12 cellular contexts compared by ENCODE assay signal in genomic region chr15:100713163-100713867, GRCh38.
DNase-seq lines count a peak whose midpoint lies in the region; ATAC-seq and TF ChIP-seq lines count a peak whose summit lies in the region.
"Had no signal": no experiment of that assay in that cellular context is flagged by ENCODE, and none has a peak within 500 bp of the region (broad histone marks: within the 10 kb centered on the region; RNA-seq: fewer than 3 reads in every experiment).

No MANE protein-coding gene starts in this region.

- H3K4me1 Mint-ChIP-seq in endodermal cell: peaks cover 22% of the 10 kb centered on the region
- peaks cover 8% of the 10 kb centered on the region for H3K4me1 Mint-ChIP-seq in mesothelial cell of epicardium
- no peaks in the 10 kb centered on the region for H3K4me1 Mint-ChIP-seq in activated naive CD8-positive, alpha-beta T cell treated with anti-CD3 and anti-CD28 coated beads for 36 hours
- H3K4me1 Mint-ChIP-seq in activated CD8-positive, alpha-beta T cell treated with anti-CD3 and anti-CD28 coated beads, Interleukin-2, amount 10 ng/mL, durations not matched to agents 7 days and 5 days (ENCODE audit: low read depth): no peaks in the 10 kb centered on the region

- no peak overlapping the region for H3K27ac ChIP-seq in endodermal cell (ENCODE audit: low read depth, low read length)
- H3K27ac ChIP-seq: colonic mucosa had no signal

- no peak for ATAC-seq in activated CD8-positive, alpha-beta T cell treated with anti-CD3 and anti-CD28 coated beads, Interleukin-2, amount 10 ng/mL, durations not matched to agents 7 days and 5 days
- ATAC-seq in GM18867 (IDR thresholded peaks at IDR 0.05; ENCODE audit: unreplicated experiment): no peak
- ATAC-seq: CD8-positive, alpha-beta T cell; left colon had no signal

- POLR2A ChIA-PET in activated CD8-positive, alpha-beta T cell treated with anti-CD3 and anti-CD28 coated beads, Interleukin-2, amount 10 ng/mL, durations not matched to agents 7 days and 5 days (lab: Charles Lee): no interaction called here

- DNase-seq in AG08396 (ENCODE audit: low spot score): peak; percentile 33
- peak; percentile 98 for DNase-seq in LoVo (ENCODE audit: low spot score)
- DNase-seq in endodermal cell: peak; percentile 74
- peak in 1 of 2 experiments; percentile 38 for DNase-seq in mesothelial cell of epicardium (ENCODE audit: low spot score in 2 of 2, unreplicated experiment in 2 of 2)
- no peak for DNase-seq in activated naive CD8-positive, alpha-beta T cell treated with anti-CD3 and anti-CD28 coated beads for 36 hours
- DNase-seq in OCI-M1 (lab: John Stamatoyannopoulos, UW): no peak
- no peak for DNase-seq in activated CD8-positive, alpha-beta T cell treated with anti-CD3 and anti-CD28 coated beads, Interleukin-2, amount 10 ng/mL, durations not matched to agents 7 days and 5 days
- DNase-seq: CD8-positive, alpha-beta T cell; colonic mucosa; NCI-H774 had no signal

- WGBS in endodermal cell (ENCODE audit: insufficient coverage in 1 of 2, insufficient read length in 1 of 2), 2 experiments: 91 to 93% methylated on average over 22 of the region's 22 CpGs

- H3K4me1 ChIP-seq in endodermal cell (ENCODE audit: control insufficient read depth, insufficient read depth, low read length): peaks cover 3% of the 10 kb centered on the region
- H3K4me1 ChIP-seq: colonic mucosa had no signal

- peak overlapping the region; percentile 60 for H3K27ac Mint-ChIP-seq in endodermal cell
- peak overlapping the region; percentile 84 for H3K27ac Mint-ChIP-seq in mesothelial cell of epicardium
- no peak overlapping the region for H3K27ac Mint-ChIP-seq in activated naive CD8-positive, alpha-beta T cell treated with anti-CD3 and anti-CD28 coated beads for 36 hours
- no peak overlapping the region for H3K27ac Mint-ChIP-seq in activated CD8-positive, alpha-beta T cell treated with anti-CD3 and anti-CD28 coated beads, Interleukin-2, amount 10 ng/mL, durations not matched to agents 7 days and 5 days
- H3K27ac Mint-ChIP-seq: CD8-positive, alpha-beta T cell had no signal

- no peak overlapping the region for H3K4me3 Mint-ChIP-seq in endodermal cell
- no peak overlapping the region for H3K4me3 Mint-ChIP-seq in mesothelial cell of epicardium
- H3K4me3 Mint-ChIP-seq in activated naive CD8-positive, alpha-beta T cell treated with anti-CD3 and anti-CD28 coated beads for 36 hours: no peak overlapping the region
- H3K4me3 Mint-ChIP-seq in activated CD8-positive, alpha-beta T cell treated with anti-CD3 and anti-CD28 coated beads, Interleukin-2, amount 10 ng/mL, durations not matched to agents 7 days and 5 days: no peak overlapping the region
- H3K4me3 Mint-ChIP-seq: CD8-positive, alpha-beta T cell had no signal

- no peak for TF ChIP-seq CTCF in endodermal cell (conservative IDR thresholded peaks at IDR 0.05)
- no peak for TF ChIP-seq CTCF in mesothelial cell of epicardium (IDR thresholded peaks at IDR 0.05; ENCODE audit: unreplicated experiment)

- H3K27me3 Mint-ChIP-seq in endodermal cell (ENCODE audit: insufficient read depth): peaks cover 15% of the 10 kb centered on the region
- H3K27me3 Mint-ChIP-seq in mesothelial cell of epicardium (ENCODE audit: low read depth): peaks cover 7% of the 10 kb centered on the region
- H3K27me3 Mint-ChIP-seq in activated naive CD8-positive, alpha-beta T cell treated with anti-CD3 and anti-CD28 coated beads for 36 hours: peaks cover 4% of the 10 kb centered on the region
- H3K27me3 Mint-ChIP-seq in activated CD8-positive, alpha-beta T cell treated with anti-CD3 and anti-CD28 coated beads, Interleukin-2, amount 10 ng/mL, durations not matched to agents 7 days and 5 days (ENCODE audit: low read depth): no peaks in the 10 kb centered on the region

- H3K36me3 Mint-ChIP-seq in endodermal cell (ENCODE audit: low read depth) (no peaks in the 10 kb centered on the region), mesothelial cell of epicardium (peaks cover 2% of the 10 kb centered on the region)
- H3K36me3 Mint-ChIP-seq in activated naive CD8-positive, alpha-beta T cell treated with anti-CD3 and anti-CD28 coated beads for 36 hours: no peaks in the 10 kb centered on the region
- H3K36me3 Mint-ChIP-seq in activated CD8-positive, alpha-beta T cell treated with anti-CD3 and anti-CD28 coated beads, Interleukin-2, amount 10 ng/mL, durations not matched to agents 7 days and 5 days (ENCODE audit: low read depth): no peaks in the 10 kb centered on the region
- H3K36me3 Mint-ChIP-seq: CD8-positive, alpha-beta T cell had no signal

- H3K27me3 ChIP-seq in endodermal cell (ENCODE audit: control insufficient read depth, insufficient read depth, low read length, poor library complexity, severe bottlenecking): peaks cover 4% of the 10 kb centered on the region
- H3K27me3 ChIP-seq: colonic mucosa had no signal

- H3K9me3 ChIP-seq in endodermal cell (ENCODE audit: control insufficient read depth, low read length): no peaks in the 10 kb centered on the region
- H3K9me3 ChIP-seq: colonic mucosa had no signal

- no peak overlapping the region for H3K4me3 ChIP-seq in endodermal cell (ENCODE audit: low read length)
- H3K4me3 ChIP-seq: colonic mucosa had no signal

- CTCF ChIA-PET in activated CD8-positive, alpha-beta T cell treated with anti-CD3 and anti-CD28 coated beads, Interleukin-2, amount 10 ng/mL, durations not matched to agents 7 days and 5 days (lab: Charles Lee): no interaction called here

- no peaks in the 10 kb centered on the region for H3K36me3 ChIP-seq in endodermal cell (ENCODE audit: control insufficient read depth, insufficient read depth, low read length)
- H3K36me3 ChIP-seq: colonic mucosa had no signal

- H3K9ac ChIP-seq in endodermal cell (ENCODE audit: extremely low read depth, low read length, poor library complexity, severe bottlenecking): no peak overlapping the region

- peaks cover 6% of the 10 kb centered on the region for H3K9me3 Mint-ChIP-seq in endodermal cell
- H3K9me3 Mint-ChIP-seq in mesothelial cell of epicardium: peaks cover 22% of the 10 kb centered on the region
- peaks cover 2% of the 10 kb centered on the region for H3K9me3 Mint-ChIP-seq in activated naive CD8-positive, alpha-beta T cell treated with anti-CD3 and anti-CD28 coated beads for 36 hours
- no peaks in the 10 kb centered on the region for H3K9me3 Mint-ChIP-seq in activated CD8-positive, alpha-beta T cell treated with anti-CD3 and anti-CD28 coated beads, Interleukin-2, amount 10 ng/mL, durations not matched to agents 7 days and 5 days (ENCODE audit: insufficient read depth)

Comparison
In these comparisons a context has a peak if more than half of its experiments do, and no peak if none do; other contexts are left out.
1. DNase-seq: peak in AG08396 (single experiment), LoVo (single experiment) and endodermal cell (single experiment); none in activated naive CD8-positive, alpha-beta T cell treated with anti-CD3 and anti-CD28 coated beads for 36 hours (single experiment), OCI-M1 (single experiment) and activated CD8-positive, alpha-beta T cell treated with anti-CD3 and anti-CD28 coated beads, Interleukin-2, amount 10 ng/mL, durations not matched to agents 7 days and 5 days (single experiment).
2. H3K27ac Mint-ChIP-seq: peak in endodermal cell (single experiment) and mesothelial cell of epicardium (single experiment); none in activated naive CD8-positive, alpha-beta T cell treated with anti-CD3 and anti-CD28 coated beads for 36 hours (single experiment) and activated CD8-positive, alpha-beta T cell treated with anti-CD3 and anti-CD28 coated beads, Interleukin-2, amount 10 ng/mL, durations not matched to agents 7 days and 5 days (single experiment).